Comparison of ENCODE assay signal across 8 cellular contexts in genomic region chr9:136245194-136246150, GRCh38. TPM values are rescaled to one million over a fixed set of nuclear protein-coding genes. Genes with fewer than 3 reads are reported as not detected.
DNase-seq lines count a peak whose midpoint lies in the region; ATAC-seq and TF ChIP-seq lines count a peak whose summit lies in the region.

Gene QSOX2, minus strand, starts transcription at chr9:136245812. Its CDS starts 9 bp downstream, at chr9:136245803.

- H3K9ac ChIP-seq in HUES48 (ENCODE audit: low read depth, low read length) (peak within 1 kb of the TSS; percentile 61; the same call in 1 of the 2 replicates), PC-3 (ENCODE audit: low read length) (peak within 1 kb of the TSS; percentile 68), mucosa of stomach (ENCODE audit: low read length) (peak within 1 kb of the TSS; percentile 53)

- peaks cover 49% of the 10 kb centered on the region for H3K79me2 ChIP-seq in PC-3 (ENCODE audit: low read length)

- peak; percentile 37 for TF ChIP-seq POLR2A in erythroblast (IDR thresholded peaks at IDR 0.05; ENCODE audit: low read length)

- no peak for TF ChIP-seq CTCF in PC-3 (conservative IDR thresholded peaks at IDR 0.05; ENCODE audit: low read depth, low read length)

- peak within 1 kb of the TSS; percentile 86 for H3K4me3 ChIP-seq in HUES48 (ENCODE audit: low read depth, low read length)
- H3K4me3 ChIP-seq in PC-3 (ENCODE audit: low read length), result peak within 1 kb of the TSS; percentile 80
- H3K4me3 ChIP-seq in mucosa of stomach (ENCODE audit: low read length), result peak within 1 kb of the TSS; percentile 78

- ATAC-seq in PC-3, result peak; percentile 75

- H4K20me1 ChIP-seq in PC-3 (ENCODE audit: low read length), result peaks cover 14% of the 10 kb centered on the region; the same call in 1 of the 2 replicates

- intact Hi-C loops in PC-3 (cut with micrococcal nuclease), result loop anchor here (1.0 kb wide), 1 partner anchor 22 kb away; no protein-coding TSS in a partner anchor

- H3K36me3 ChIP-seq in HUES48 (ENCODE audit: control insufficient read depth, insufficient read depth, low read length) (no peaks in the 10 kb centered on the region), PC-3 (ENCODE audit: low read depth, low read length) (no peaks in the 10 kb centered on the region), mucosa of stomach (ENCODE audit: control insufficient read depth, insufficient read depth, low read length) (no peaks in the 10 kb centered on the region)

- DNase-seq in AML-193 (lab: John Stamatoyannopoulos, UW) (peak; percentile 56 to 83), GM19238 (ENCODE audit: insufficient read length, low spot score) (peak; percentile 88), PC-3 (peak; percentile 59), erythroblast (lab: John Stamatoyannopoulos, UW) (peak; percentile 90 to 95)
- DNase-seq in activated T-cell treated with anti-CD3 and anti-CD28 coated beads, Interleukin-2, amount 50 U/mL, for 1 hour, result peak; percentile 87
- DNase-seq in stimulated activated CD8-positive, alpha-beta memory T cell treated with anti-CD3 and anti-CD28 coated beads, Interleukin-4, amount 100 ng/mL, for 4 hours (ENCODE audit: low read depth in 2 of 2, low spot score in 1 of 2), result peak; percentile 67 to 68

- H2AFZ ChIP-seq in PC-3 (ENCODE audit: low read length), result peak within 1 kb of the TSS; percentile 79

- H3K27ac ChIP-seq in HUES48 (ENCODE audit: low read depth, low read length), result peak within 1 kb of the TSS; percentile 64
- no peak within 1 kb of the TSS for H3K27ac ChIP-seq in PC-3 (ENCODE audit: low read length)

- peaks cover 35% of the 10 kb centered on the region for H3K4me1 ChIP-seq in HUES48 (ENCODE audit: control insufficient read depth, insufficient read depth, low read length)
- H3K4me1 ChIP-seq in PC-3 (ENCODE audit: insufficient read depth, low read length), result peaks cover 19% of the 10 kb centered on the region
- H3K4me1 ChIP-seq in mucosa of stomach (ENCODE audit: control insufficient read depth, insufficient read depth, low read length), result peaks cover 15% of the 10 kb centered on the region

- H3F3A ChIP-seq in PC-3 (ENCODE audit: low read length, unreplicated experiment), result no peaks in the 10 kb centered on the region

- H3K9me3 ChIP-seq in HUES48 (ENCODE audit: control insufficient read depth, insufficient read depth, low read length), result no peaks in the 10 kb centered on the region
- H3K9me3 ChIP-seq in PC-3 (ENCODE audit: low read length), result no peaks in the 10 kb centered on the region
- H3K9me3 ChIP-seq in mucosa of stomach (ENCODE audit: control insufficient read depth, low read length), result no peaks in the 10 kb centered on the region

- H3K9me2 ChIP-seq in PC-3 (replicated peaks; ENCODE audit: low read length), result no peaks in the 10 kb centered on the region

- BruUV-seq in PC-3 (replicated peaks; lab: Mats Ljungman, UMichigan), result no TSS peak

- CTCF ChIA-PET in PC-3 (lab: Charles Lee), result no interaction called here

- H3K27me3 ChIP-seq in HUES48 (ENCODE audit: control insufficient read depth, insufficient read depth, low read length) (no peaks in the 10 kb centered on the region), PC-3 (ENCODE audit: low read length) (no peaks in the 10 kb centered on the region), mucosa of stomach (ENCODE audit: control insufficient read depth, insufficient read depth, low read length) (no peaks in the 10 kb centered on the region)

- POLR2A ChIA-PET in PC-3 (lab: Charles Lee; ENCODE audit: unreplicated experiment), result no interaction called here

- H3K4me2 ChIP-seq in PC-3 (ENCODE audit: low read length), result peak within 1 kb of the TSS; percentile 98

RNA-seq across cellular contexts. Expression of gene QSOX2, which starts in this region (rescaled TPM):
- 9.9 and 10.7 TPM in 2 replicates for total RNA-seq in PC-3 (2014; rRNA removed)
